In genomic region chr6:113466526-113466925, GRCh38 we compare ENCODE assay signal across 18 cellular contexts.
DNase-seq lines count a peak whose midpoint lies in the region; ATAC-seq and TF ChIP-seq lines count a peak whose summit lies in the region.
"Had no signal": no experiment of that assay in that cellular context is flagged by ENCODE, and none has a peak within 500 bp of the region (broad histone marks: within the 10 kb centered on the region; RNA-seq: fewer than 3 reads in every experiment).

No MANE protein-coding gene starts in this region.

- DNase-seq in AML-193 (lab: John Stamatoyannopoulos, UW) (peak; percentile 36 to 46), LNCaP clone FGC (ENCODE audit: low read depth) (peak; percentile 88), SKM-1 treated with dmso at 0.1 percent for 144 hours (lab: John Stamatoyannopoulos, UW; ENCODE audit: unreplicated experiment) (peak; percentile 8), GM23338 (ENCODE audit: low spot score) (no peak), NCI-H1092 treated with DMSO at 0.1 percent for 48 hours (lab: John Stamatoyannopoulos, UW) (no peak)
- DNase-seq: BE2C; Calu3; CD4-positive, alpha-beta T cell; COR-L47; DMS53; DMS79 treated with DMSO at 0.1 percent for 48 hours; GF-D8; GM23248; H9; HFFc6 had no signal

- H3K36me3 ChIP-seq in GM23338 (ENCODE audit: insufficient read depth), result no peaks in the 10 kb centered on the region
- H3K36me3 ChIP-seq: BE2C; BLaER1 treated with 17β-estradiol and CSF1 and Interleukin-3, amounts not matched to agents 10 nM and 100 nM had no signal

- H3K9me3 Mint-ChIP-seq in GM23338, result peaks cover 3% of the 10 kb centered on the region; the same call in 2 of the 3 replicates
- H3K9me3 Mint-ChIP-seq: CD4-positive, alpha-beta T cell; HFFc6 had no signal

- H3K27me3 ChIP-seq in GM23338 (ENCODE audit: insufficient read depth), result no peaks in the 10 kb centered on the region
- H3K27me3 ChIP-seq: BE2C; BLaER1 treated with 17β-estradiol and CSF1 and Interleukin-3, amounts not matched to agents 10 nM and 100 nM had no signal

- H4K20me1 ChIP-seq in GM23338 (replicated peaks; ENCODE audit: insufficient read depth), result no peaks in the 10 kb centered on the region
- H4K20me1 ChIP-seq: BLaER1 treated with 17β-estradiol and CSF1 and Interleukin-3, amounts not matched to agents 10 nM and 100 nM had no signal

- no peaks in the 10 kb centered on the region; the same call in 2 of the 3 replicates for H3K36me3 Mint-ChIP-seq in GM23338 (ENCODE audit: low read depth)
- H3K36me3 Mint-ChIP-seq: CD14-positive monocyte had no signal

- no peak overlapping the region for H3K4me3 Mint-ChIP-seq in GM23338
- H3K4me3 Mint-ChIP-seq: CD14-positive monocyte; CD4-positive, alpha-beta T cell; H9; HFFc6 had no signal

- no peak overlapping the region; the same call in 1 of the 2 replicates for H2AFZ ChIP-seq in GM23338
- H2AFZ ChIP-seq: GM23248 had no signal

- no peak overlapping the region for H3K27ac ChIP-seq in GM23338 (ENCODE audit: low read depth)
- H3K27ac ChIP-seq: GM23248 had no signal

- ATAC-seq in GM18861 (IDR thresholded peaks at IDR 0.05; ENCODE audit: unreplicated experiment) (no peak), GM23338 (no peak)

- TF ChIP-seq CTCF in LNCaP clone FGC (IDR thresholded peaks at IDR 0.05; ENCODE audit: control insufficient read depth, extremely low read depth, insufficient read depth) (no peak), GM23338 (conservative IDR thresholded peaks at IDR 0.05; ENCODE audit: low read depth in 2 of 2) (no peak)

- H3K27me3 Mint-ChIP-seq in GM23338 (ENCODE audit: insufficient read depth, low read depth, poor library complexity), result no peaks in the 10 kb centered on the region

- H3F3A ChIP-seq in GM23338 (replicated peaks; ENCODE audit: low read depth), result no peaks in the 10 kb centered on the region

- H3K4me1 Mint-ChIP-seq in GM23338, result no peaks in the 10 kb centered on the region
- H3K4me1 Mint-ChIP-seq: H9 had no signal

- H3K4me1 ChIP-seq in GM23338 (ENCODE audit: insufficient read depth), result no peaks in the 10 kb centered on the region
- H3K4me1 ChIP-seq: BE2C had no signal

- no peaks in the 10 kb centered on the region for H3K79me2 ChIP-seq in GM23338 (replicated peaks; ENCODE audit: insufficient read depth)

- no peak overlapping the region for H3K4me2 ChIP-seq in GM23338

- H3K9me2 ChIP-seq in GM23338 (ENCODE audit: insufficient read depth), result 0 out of 2 replicates have a peak, but pooled peaks cover 4% of the 10 kb centered on the region

- H3K27ac Mint-ChIP-seq in GM23338, result no peak overlapping the region
- H3K27ac Mint-ChIP-seq: CD4-positive, alpha-beta T cell; H9; HFFc6 had no signal

- H3K4me3 ChIP-seq in LNCaP clone FGC (ENCODE audit: low read depth, low read length) (no peak overlapping the region), GM23338 (no peak overlapping the region)
- H3K4me3 ChIP-seq: BLaER1 treated with 17β-estradiol and CSF1 and Interleukin-3, amounts not matched to agents 10 nM and 100 nM; GM23248 had no signal

TF ChIP-seq in GM23338, 12 proteins besides CTCF, POLR2A, EP300 and RAD21 (continues in another document):
- no peak for TF ChIP-seq CREB1 (CRISPR knock-in tag; IDR thresholded peaks at IDR 0.05; ENCODE audit: low read depth)
- TF ChIP-seq STAT1 (IDR thresholded peaks at IDR 0.05; ENCODE audit: unreplicated experiment), result no peak
- no peak for TF ChIP-seq NANOG (IDR thresholded peaks at IDR 0.05; ENCODE audit: borderline replicate concordance)
- no peak for TF ChIP-seq EZH2 (IDR thresholded peaks at IDR 0.05; ENCODE audit: low read depth, unreplicated experiment)
- no peak for TF ChIP-seq ZNF462 (CRISPR knock-in tag; IDR thresholded peaks at IDR 0.05)
- no peak for TF ChIP-seq ZNF114 (CRISPR knock-in tag; IDR thresholded peaks at IDR 0.05)
- TF ChIP-seq, protein P1, sequence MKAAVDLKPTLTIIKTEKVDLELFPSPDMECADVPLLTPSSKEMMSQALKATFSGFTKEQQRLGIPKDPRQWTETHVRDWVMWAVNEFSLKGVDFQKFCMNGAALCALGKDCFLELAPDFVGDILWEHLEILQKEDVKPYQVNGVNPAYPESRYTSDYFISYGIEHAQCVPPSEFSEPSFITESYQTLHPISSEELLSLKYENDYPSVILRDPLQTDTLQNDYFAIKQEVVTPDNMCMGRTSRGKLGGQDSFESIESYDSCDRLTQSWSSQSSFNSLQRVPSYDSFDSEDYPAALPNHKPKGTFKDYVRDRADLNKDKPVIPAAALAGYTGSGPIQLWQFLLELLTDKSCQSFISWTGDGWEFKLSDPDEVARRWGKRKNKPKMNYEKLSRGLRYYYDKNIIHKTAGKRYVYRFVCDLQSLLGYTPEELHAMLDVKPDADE (IDR thresholded peaks at IDR 0.05), result no peak

Comparison
In these comparisons a context has a peak if more than half of its experiments do, and no peak if none do; other contexts are left out.
1. DNase-seq: peak in AML-193 (2 of 2), LNCaP clone FGC (single experiment) and SKM-1 treated with dmso at 0.1 percent for 144 hours (single experiment); none in GM23338 (single experiment) and NCI-H1092 treated with DMSO at 0.1 percent for 48 hours (single experiment).